In the genomic region with DNA sequence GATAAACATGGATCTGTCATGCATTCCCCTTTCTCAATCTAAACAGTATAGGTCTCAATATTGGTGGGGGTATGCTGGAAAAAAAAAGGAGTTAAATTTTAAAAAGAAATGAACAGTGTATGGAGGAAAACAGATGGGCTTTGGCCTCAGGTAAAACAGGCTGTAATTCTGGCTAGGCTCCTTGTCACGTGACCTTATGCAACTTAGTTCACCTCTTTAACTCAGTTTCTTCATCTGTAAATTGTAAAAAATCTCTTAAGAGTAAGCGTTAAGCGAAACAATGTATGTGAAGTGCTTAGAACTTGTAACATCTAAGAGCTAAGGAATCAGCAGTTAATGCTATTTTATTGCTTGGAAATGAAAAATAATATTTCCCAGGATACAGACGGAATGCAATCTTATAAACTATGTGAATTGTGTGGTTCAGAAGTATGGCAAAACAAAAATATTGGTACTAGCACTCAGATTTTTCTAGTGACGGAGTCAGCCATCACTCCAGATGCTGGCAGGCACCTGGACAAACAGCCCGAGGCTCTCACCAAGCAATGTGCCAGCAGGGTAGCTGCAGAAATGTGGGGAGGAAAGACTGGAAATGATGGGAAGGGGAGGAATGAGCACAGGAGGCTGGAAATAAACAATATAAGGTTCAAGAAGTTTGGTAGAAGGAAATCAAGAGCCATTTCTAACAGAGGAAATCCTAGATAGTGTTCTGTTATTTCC, we compare ENCODE assay signal across 1 cellular context.
TF ChIP-seq lines count a peak whose summit lies in the region.

No MANE protein-coding gene starts in this region.

TF ChIP-seq in HepG2, 621 proteins besides CTCF, POLR2A, EP300 and RAD21:
- TF ChIP-seq USF2 (IDR thresholded peaks at IDR 0.05; ENCODE audit: low read depth, low read length) (peak; percentile 32; the same call in 1 of the 2 replicates), USF2 (CRISPR knock-in tag; IDR thresholded peaks at IDR 0.05; ENCODE audit: borderline replicate concordance) (no peak), SIX4 (CRISPR knock-in tag; IDR thresholded peaks at IDR 0.05) (no peak), ZNF547 (CRISPR knock-in tag; IDR thresholded peaks at IDR 0.05) (no peak), RAD51 (IDR thresholded peaks at IDR 0.05; ENCODE audit: borderline replicate concordance) (peak; percentile 66; the same call in 1 of the 2 replicates), ZNF329 (CRISPR knock-in tag; IDR thresholded peaks at IDR 0.05; ENCODE audit: low read depth) (no peak), ZNF660 (CRISPR knock-in tag; IDR thresholded peaks at IDR 0.05; ENCODE audit: borderline replicate concordance, low read depth) (no peak)
- TF ChIP-seq, protein P1, sequence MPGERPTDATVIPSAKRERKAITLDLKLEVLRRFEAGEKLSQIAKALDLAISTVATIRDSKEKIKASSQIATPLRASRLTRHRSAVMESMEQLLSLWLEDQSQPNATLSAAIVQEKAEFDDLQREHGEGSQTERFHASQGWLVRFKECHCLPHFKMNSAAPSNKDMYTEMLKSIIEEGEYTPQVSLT (CRISPR knock-in tag; IDR thresholded peaks at IDR 0.05; ENCODE audit: borderline replicate concordance, low read depth) = no peak
- TF ChIP-seq, protein P2, sequence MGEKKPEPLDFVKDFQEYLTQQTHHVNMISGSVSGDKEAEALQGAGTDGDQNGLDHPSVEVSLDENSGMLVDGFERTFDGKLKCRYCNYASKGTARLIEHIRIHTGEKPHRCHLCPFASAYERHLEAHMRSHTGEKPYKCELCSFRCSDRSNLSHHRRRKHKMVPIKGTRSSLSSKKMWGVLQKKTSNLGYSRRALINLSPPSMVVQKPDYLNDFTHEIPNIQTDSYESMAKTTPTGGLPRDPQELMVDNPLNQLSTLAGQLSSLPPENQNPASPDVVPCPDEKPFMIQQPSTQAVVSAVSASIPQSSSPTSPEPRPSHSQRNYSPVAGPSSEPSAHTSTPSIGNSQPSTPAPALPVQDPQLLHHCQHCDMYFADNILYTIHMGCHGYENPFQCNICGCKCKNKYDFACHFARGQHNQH (CRISPR knock-in tag; IDR thresholded peaks at IDR 0.05) = no peak
